In genomic region chr17:55266958-55267688, GRCh38 we compare ENCODE assay signal across 1 cellular context.
A peak's percentile ranks its signal among the peaks of the same experiment; 100 is the strongest.
TF ChIP-seq lines count a peak whose summit lies in the region.

No MANE protein-coding gene starts in this region.

TF ChIP-seq in HepG2, 621 proteins besides CTCF, POLR2A, EP300 and RAD21 (continued from another document and continues in another):
- TF ChIP-seq, protein P1, sequence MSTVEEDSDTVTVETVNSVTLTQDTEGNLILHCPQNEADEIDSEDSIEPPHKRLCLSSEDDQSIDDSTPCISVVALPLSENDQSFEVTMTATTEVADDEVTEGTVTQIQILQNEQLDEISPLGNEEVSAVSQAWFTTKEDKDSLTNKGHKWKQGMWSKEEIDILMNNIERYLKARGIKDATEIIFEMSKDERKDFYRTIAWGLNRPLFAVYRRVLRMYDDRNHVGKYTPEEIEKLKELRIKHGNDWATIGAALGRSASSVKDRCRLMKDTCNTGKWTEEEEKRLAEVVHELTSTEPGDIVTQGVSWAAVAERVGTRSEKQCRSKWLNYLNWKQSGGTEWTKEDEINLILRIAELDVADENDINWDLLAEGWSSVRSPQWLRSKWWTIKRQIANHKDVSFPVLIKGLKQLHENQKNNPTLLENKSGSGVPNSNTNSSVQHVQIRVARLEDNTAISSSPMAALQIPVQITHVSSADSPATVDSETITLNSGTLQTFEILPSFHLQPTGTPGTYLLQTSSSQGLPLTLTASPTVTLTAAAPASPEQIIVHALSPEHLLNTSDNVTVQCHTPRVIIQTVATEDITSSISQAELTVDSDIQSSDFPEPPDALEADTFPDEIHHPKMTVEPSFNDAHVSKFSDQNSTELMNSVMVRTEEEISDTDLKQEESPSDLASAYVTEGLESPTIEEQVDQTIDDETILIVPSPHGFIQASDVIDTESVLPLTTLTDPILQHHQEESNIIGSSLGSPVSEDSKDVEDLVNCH (CRISPR knock-in tag; IDR thresholded peaks at IDR 0.05), result no peak
- no peak for TF ChIP-seq CEBPB (IDR thresholded peaks at IDR 0.05; ENCODE audit: borderline replicate concordance, low read depth, low read length)
- TF ChIP-seq DZIP1 (CRISPR knock-in tag; IDR thresholded peaks at IDR 0.05), result no peak
- TF ChIP-seq, protein P2, sequence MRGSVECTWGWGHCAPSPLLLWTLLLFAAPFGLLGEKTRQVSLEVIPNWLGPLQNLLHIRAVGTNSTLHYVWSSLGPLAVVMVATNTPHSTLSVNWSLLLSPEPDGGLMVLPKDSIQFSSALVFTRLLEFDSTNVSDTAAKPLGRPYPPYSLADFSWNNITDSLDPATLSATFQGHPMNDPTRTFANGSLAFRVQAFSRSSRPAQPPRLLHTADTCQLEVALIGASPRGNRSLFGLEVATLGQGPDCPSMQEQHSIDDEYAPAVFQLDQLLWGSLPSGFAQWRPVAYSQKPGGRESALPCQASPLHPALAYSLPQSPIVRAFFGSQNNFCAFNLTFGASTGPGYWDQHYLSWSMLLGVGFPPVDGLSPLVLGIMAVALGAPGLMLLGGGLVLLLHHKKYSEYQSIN (CRISPR knock-in tag; IDR thresholded peaks at IDR 0.05; ENCODE audit: borderline replicate concordance), result no peak
- TF ChIP-seq SALL2 (CRISPR knock-in tag; IDR thresholded peaks at IDR 0.05), result no peak
- no peak for TF ChIP-seq ZBTB7B (CRISPR knock-in tag; IDR thresholded peaks at IDR 0.05)
- peak; percentile 7; the same call in 1 of the 2 replicates for TF ChIP-seq ZNF652 (CRISPR knock-in tag; IDR thresholded peaks at IDR 0.05; ENCODE audit: borderline replicate concordance, low read depth)
- 0 out of 2 replicates have a peak, but pooled peaks have one; percentile 59 for TF ChIP-seq ZNF772 (CRISPR knock-in tag; IDR thresholded peaks at IDR 0.05)
- TF ChIP-seq ZNF569 (CRISPR knock-in tag; IDR thresholded peaks at IDR 0.05; ENCODE audit: borderline replicate concordance), result no peak
- TF ChIP-seq ZNF709 (CRISPR knock-in tag; IDR thresholded peaks at IDR 0.05), result no peak
- no peak for TF ChIP-seq FOXM1 (CRISPR knock-in tag; IDR thresholded peaks at IDR 0.05)
- TF ChIP-seq SMAD3 (CRISPR knock-in tag; IDR thresholded peaks at IDR 0.05), result no peak
- no peak for TF ChIP-seq TCF7L2 (IDR thresholded peaks at IDR 0.05; ENCODE audit: low read depth, low read length)
- no peak for TF ChIP-seq GTF2F1 (IDR thresholded peaks at IDR 0.05; ENCODE audit: low read length)
- TF ChIP-seq ZEB1 (IDR thresholded peaks at IDR 0.05; ENCODE audit: insufficient replicate concordance, low read depth), result no peak
- no peak for TF ChIP-seq AKAP8 (CRISPR knock-in tag; IDR thresholded peaks at IDR 0.05)
- TF ChIP-seq ZNF318 (CRISPR knock-in tag; IDR thresholded peaks at IDR 0.05), result no peak
- TF ChIP-seq CEBPZ (IDR thresholded peaks at IDR 0.05; ENCODE audit: low read length), result no peak
- no peak for TF ChIP-seq NR2F1 (CRISPR knock-in tag; IDR thresholded peaks at IDR 0.05)
- TF ChIP-seq KDM5A (IDR thresholded peaks at IDR 0.05; ENCODE audit: borderline replicate concordance, low read length), result no peak; the same call in 1 of the 2 replicates
- no peak for TF ChIP-seq NR2F2 (IDR thresholded peaks at IDR 0.05; ENCODE audit: borderline replicate concordance, low read depth)
- no peak for TF ChIP-seq PHF20 (CRISPR knock-in tag; IDR thresholded peaks at IDR 0.05)
- TF ChIP-seq AGO1 (IDR thresholded peaks at IDR 0.05; ENCODE audit: low read depth, low read length, poor library complexity, severe bottlenecking), result no peak
- no peak for TF ChIP-seq ARNT2 (CRISPR knock-in tag; IDR thresholded peaks at IDR 0.05; ENCODE audit: low read depth)
- TF ChIP-seq, protein P3, sequence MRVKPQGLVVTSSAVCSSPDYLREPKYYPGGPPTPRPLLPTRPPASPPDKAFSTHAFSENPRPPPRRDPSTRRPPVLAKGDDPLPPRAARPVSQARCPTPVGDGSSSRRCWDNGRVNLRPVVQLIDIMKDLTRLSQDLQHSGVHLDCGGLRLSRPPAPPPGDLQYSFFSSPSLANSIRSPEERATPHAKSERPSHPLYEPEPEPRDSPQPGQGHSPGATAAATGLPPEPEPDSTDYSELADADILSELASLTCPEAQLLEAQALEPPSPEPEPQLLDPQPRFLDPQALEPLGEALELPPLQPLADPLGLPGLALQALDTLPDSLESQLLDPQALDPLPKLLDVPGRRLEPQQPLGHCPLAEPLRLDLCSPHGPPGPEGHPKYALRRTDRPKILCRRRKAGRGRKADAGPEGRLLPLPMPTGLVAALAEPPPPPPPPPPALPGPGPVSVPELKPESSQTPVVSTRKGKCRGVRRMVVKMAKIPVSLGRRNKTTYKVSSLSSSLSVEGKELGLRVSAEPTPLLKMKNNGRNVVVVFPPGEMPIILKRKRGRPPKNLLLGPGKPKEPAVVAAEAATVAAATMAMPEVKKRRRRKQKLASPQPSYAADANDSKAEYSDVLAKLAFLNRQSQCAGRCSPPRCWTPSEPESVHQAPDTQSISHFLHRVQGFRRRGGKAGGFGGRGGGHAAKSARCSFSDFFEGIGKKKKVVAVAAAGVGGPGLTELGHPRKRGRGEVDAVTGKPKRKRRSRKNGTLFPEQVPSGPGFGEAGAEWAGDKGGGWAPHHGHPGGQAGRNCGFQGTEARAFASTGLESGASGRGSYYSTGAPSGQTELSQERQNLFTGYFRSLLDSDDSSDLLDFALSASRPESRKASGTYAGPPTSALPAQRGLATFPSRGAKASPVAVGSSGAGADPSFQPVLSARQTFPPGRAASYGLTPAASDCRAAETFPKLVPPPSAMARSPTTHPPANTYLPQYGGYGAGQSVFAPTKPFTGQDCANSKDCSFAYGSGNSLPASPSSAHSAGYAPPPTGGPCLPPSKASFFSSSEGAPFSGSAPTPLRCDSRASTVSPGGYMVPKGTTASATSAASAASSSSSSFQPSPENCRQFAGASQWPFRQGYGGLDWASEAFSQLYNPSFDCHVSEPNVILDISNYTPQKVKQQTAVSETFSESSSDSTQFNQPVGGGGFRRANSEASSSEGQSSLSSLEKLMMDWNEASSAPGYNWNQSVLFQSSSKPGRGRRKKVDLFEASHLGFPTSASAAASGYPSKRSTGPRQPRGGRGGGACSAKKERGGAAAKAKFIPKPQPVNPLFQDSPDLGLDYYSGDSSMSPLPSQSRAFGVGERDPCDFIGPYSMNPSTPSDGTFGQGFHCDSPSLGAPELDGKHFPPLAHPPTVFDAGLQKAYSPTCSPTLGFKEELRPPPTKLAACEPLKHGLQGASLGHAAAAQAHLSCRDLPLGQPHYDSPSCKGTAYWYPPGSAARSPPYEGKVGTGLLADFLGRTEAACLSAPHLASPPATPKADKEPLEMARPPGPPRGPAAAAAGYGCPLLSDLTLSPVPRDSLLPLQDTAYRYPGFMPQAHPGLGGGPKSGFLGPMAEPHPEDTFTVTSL (CRISPR knock-in tag; IDR thresholded peaks at IDR 0.05; ENCODE audit: borderline replicate concordance), result 0 out of 2 replicates have a peak, but pooled peaks have one; percentile 42
- no peak for TF ChIP-seq DPF2 (CRISPR knock-in tag; IDR thresholded peaks at IDR 0.05; ENCODE audit: borderline replicate concordance, low read depth)
- TF ChIP-seq NFKBIZ (CRISPR knock-in tag; IDR thresholded peaks at IDR 0.05), result peak; percentile 46; the same call in 1 of the 2 replicates
- TF ChIP-seq, protein P4, sequence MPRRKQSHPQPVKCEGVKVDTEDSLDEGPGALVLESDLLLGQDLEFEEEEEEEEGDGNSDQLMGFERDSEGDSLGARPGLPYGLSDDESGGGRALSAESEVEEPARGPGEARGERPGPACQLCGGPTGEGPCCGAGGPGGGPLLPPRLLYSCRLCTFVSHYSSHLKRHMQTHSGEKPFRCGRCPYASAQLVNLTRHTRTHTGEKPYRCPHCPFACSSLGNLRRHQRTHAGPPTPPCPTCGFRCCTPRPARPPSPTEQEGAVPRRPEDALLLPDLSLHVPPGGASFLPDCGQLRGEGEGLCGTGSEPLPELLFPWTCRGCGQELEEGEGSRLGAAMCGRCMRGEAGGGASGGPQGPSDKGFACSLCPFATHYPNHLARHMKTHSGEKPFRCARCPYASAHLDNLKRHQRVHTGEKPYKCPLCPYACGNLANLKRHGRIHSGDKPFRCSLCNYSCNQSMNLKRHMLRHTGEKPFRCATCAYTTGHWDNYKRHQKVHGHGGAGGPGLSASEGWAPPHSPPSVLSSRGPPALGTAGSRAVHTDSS (CRISPR knock-in tag; conservative IDR thresholded peaks at IDR 0.05), result no peak
- no peak for TF ChIP-seq ATAD3A (CRISPR knock-in tag; IDR thresholded peaks at IDR 0.05)
- TF ChIP-seq IRX3 (CRISPR knock-in tag; IDR thresholded peaks at IDR 0.05; ENCODE audit: borderline replicate concordance, low read depth), result peak; percentile 36; the same call in 1 of the 2 replicates
- no peak for TF ChIP-seq ZIK1 (CRISPR knock-in tag; IDR thresholded peaks at IDR 0.05; ENCODE audit: borderline replicate concordance, low read depth)
